18 cellular contexts compared by ENCODE assay signal in genomic region chr16:13970708-13971422, GRCh38.
"Had no signal": no experiment of that assay in that cellular context is flagged by ENCODE, and none has a peak within 500 bp of the region (broad histone marks: within the 10 kb centered on the region; RNA-seq: fewer than 3 reads in every experiment).

No MANE protein-coding gene starts in this region.

- DNase-seq: dermis blood vessel endothelial cell; foreskin melanocyte; head of caudate nucleus; kidney; left cardiac atrium; left ventricle myocardium inferior; lower lobe of right lung; midbrain; nucleus accumbens; ovary; sigmoid colon; stimulated activated CD4-positive, alpha-beta T cell treated with anti-CD3 and anti-CD28 coated beads, Interleukin-12 subunit alpha, Interleukin-12 subunit beta, amount 100 ng/mL, for 4 hours; testis; upper lobe of right lung had no signal

- H3K4me1 Mint-ChIP-seq: memory B cell, neural progenitor cell had no signal

- ATAC-seq: left cardiac atrium, lower lobe of right lung, upper lobe of right lung had no signal

- H3K4me3 Mint-ChIP-seq: memory B cell; natural killer cell treated with Interleukin-12 subunit alpha and Interleukin-12 subunit beta and Interleukin-15 and Interleukin-18, amount 100 ng/mL, for 72 hours; neural progenitor cell; stimulated activated naive CD8-positive, alpha-beta T cell treated with anti-CD3 and anti-CD28 coated beads, Interleukin-15, Interleukin-2, amounts not matched to agents 100 ng/mL and 50 ng/mL, for 24 hours had no signal

- H3K27ac Mint-ChIP-seq: memory B cell; natural killer cell treated with Interleukin-12 subunit alpha and Interleukin-12 subunit beta and Interleukin-15 and Interleukin-18, amount 100 ng/mL, for 72 hours; neural progenitor cell; stimulated activated naive CD8-positive, alpha-beta T cell treated with anti-CD3 and anti-CD28 coated beads, Interleukin-15, Interleukin-2, amounts not matched to agents 100 ng/mL and 50 ng/mL, for 24 hours had no signal

- H3K36me3 Mint-ChIP-seq: neural progenitor cell had no signal

- H3K9me3 Mint-ChIP-seq: natural killer cell treated with Interleukin-12 subunit alpha and Interleukin-12 subunit beta and Interleukin-15 and Interleukin-18, amount 100 ng/mL, for 72 hours; neural progenitor cell; stimulated activated naive CD8-positive, alpha-beta T cell treated with anti-CD3 and anti-CD28 coated beads, Interleukin-15, Interleukin-2, amounts not matched to agents 100 ng/mL and 50 ng/mL, for 24 hours had no signal
